ENCODE assay signal across 14 cellular contexts in genomic region chr2:237344972-237345870, GRCh38.
"Had no signal": no experiment of that assay in that cellular context is flagged by ENCODE, and none has a peak within 500 bp of the region (broad histone marks: within the 10 kb centered on the region; RNA-seq: fewer than 3 reads in every experiment).

No MANE protein-coding gene starts in this region.

- H3K4me1 ChIP-seq: spleen, upper lobe of left lung had no signal

- H3K36me3 ChIP-seq: neutrophil had no signal

- H3K9me3 ChIP-seq: neutrophil, spleen, upper lobe of left lung had no signal

- H3K36me3 Mint-ChIP-seq: activated naive CD4-positive, alpha-beta T cell treated with anti-CD3 and anti-CD28 coated beads, Interleukin-2, amount 50 U/mL, for 24 hours had no signal

- H3K9me3 Mint-ChIP-seq: activated naive CD4-positive, alpha-beta T cell treated with anti-CD3 and anti-CD28 coated beads, Interleukin-2, amount 50 U/mL, for 24 hours had no signal

- H3K27ac ChIP-seq: hepatocyte, neutrophil, spleen, upper lobe of left lung had no signal

- H3K4me1 Mint-ChIP-seq: activated naive CD4-positive, alpha-beta T cell treated with anti-CD3 and anti-CD28 coated beads, Interleukin-2, amount 50 U/mL, for 24 hours had no signal

- H3K4me3 ChIP-seq: hepatocyte, spleen, upper lobe of left lung had no signal

- H3K27me3 Mint-ChIP-seq: activated naive CD4-positive, alpha-beta T cell treated with anti-CD3 and anti-CD28 coated beads, Interleukin-2, amount 50 U/mL, for 24 hours had no signal

- H3K27me3 ChIP-seq: hepatocyte, upper lobe of left lung had no signal

- H3K4me2 ChIP-seq: hepatocyte had no signal

- H2AFZ ChIP-seq: hepatocyte had no signal

- DNase-seq: activated CD4-positive, alpha-beta T cell treated with anti-CD3 and anti-CD28 coated beads, Interleukin-2, amount 50 U/mL, for 1 hour; activated effector memory CD4-positive, alpha-beta T cell treated with Interleukin-2 at 50 U/mL for 16 hours; activated T-cell treated with anti-CD3 and anti-CD28 coated beads, Interleukin-2, amount 50 U/mL, for 1 hour; amygdala; right cardiac atrium; spleen; stimulated activated CD4-positive, alpha-beta T cell treated with anti-CD3 and anti-CD28 coated beads, Interleukin-1b, Interleukin-23, amount 100 ng/mL, for 48 hours; stimulated activated naive CD4-positive, alpha-beta T cell; T-helper 2 cell; upper lobe of left lung had no signal

- H3K4me3 Mint-ChIP-seq: activated naive CD4-positive, alpha-beta T cell treated with anti-CD3 and anti-CD28 coated beads, Interleukin-2, amount 50 U/mL, for 24 hours had no signal

- H3K27ac Mint-ChIP-seq: activated naive CD4-positive, alpha-beta T cell treated with anti-CD3 and anti-CD28 coated beads, Interleukin-2, amount 50 U/mL, for 24 hours; progenitor cell of endocrine pancreas had no signal

- ATAC-seq: right cardiac atrium had no signal

- H3K79me2 ChIP-seq: hepatocyte had no signal
